Comparison of ENCODE assay signal across 5 cellular contexts in the genomic region with DNA sequence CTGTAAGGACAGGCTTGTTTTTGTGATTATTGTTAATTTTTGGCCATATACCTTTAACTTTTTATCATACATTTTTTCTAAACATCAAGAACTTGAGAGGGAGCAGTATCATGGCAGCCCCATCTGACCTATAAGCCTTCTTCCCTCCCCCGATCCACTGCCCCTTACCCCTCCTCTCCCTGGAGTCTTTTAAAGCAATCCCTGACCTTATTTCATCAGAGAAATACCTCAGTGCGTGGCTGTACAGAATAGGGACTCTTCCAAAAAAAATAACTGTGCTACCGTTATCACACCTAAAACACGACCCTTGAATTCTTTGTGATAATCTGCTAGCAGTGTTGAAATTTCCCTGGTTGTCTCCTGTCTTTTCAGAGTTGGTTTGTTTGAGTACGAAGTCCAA.
A peak's percentile ranks its signal among the peaks of the same experiment; 100 is the strongest.
DNase-seq lines count a peak whose midpoint lies in the region; ATAC-seq, FAIRE-seq and TF ChIP-seq lines count a peak whose summit lies in the region.
"Not testable (repeated sequence)": the region's sequence is repeated elsewhere in the genome, so short reads cannot be mapped to it uniquely, and the experiment has no call there.

No MANE protein-coding gene starts in this region.

- not testable (repeated sequence) for H3K27ac ChIP-seq in A549; K562 (ENCODE audit: extremely low read depth, low read depth, low read length); HepG2 (ENCODE audit: extremely low read length, insufficient read depth, low read length); right lobe of liver

- intact Hi-C loops in K562 (cut with micrococcal nuclease); HepG2 (cut with micrococcal nuclease; ENCODE audit: unreplicated experiment); right lobe of liver (cut with DNase I): not testable (repeated sequence)

- H3K27me3 ChIP-seq in K562 (ENCODE audit: control insufficient read depth in 2 of 2, insufficient read depth in 2 of 2, low read length in 2 of 2); HepG2 (ENCODE audit: control insufficient read depth in 1 of 2, insufficient read depth in 2 of 2, low read length in 2 of 2); right lobe of liver: not testable (repeated sequence)

- H3K36me3 ChIP-seq in K562 (ENCODE audit: control insufficient read depth, insufficient read depth, low read length); HepG2 (replicated peaks in 1 of 2; ENCODE audit: control insufficient read depth in 1 of 2, insufficient read depth in 2 of 2, low read length in 2 of 2); right lobe of liver: not testable (repeated sequence)

- not testable (repeated sequence) for H3K4me3 ChIP-seq in A549; K562; HepG2 (replicated peaks in 1 of 3; ENCODE audit: insufficient read depth in 1 of 3, low read depth in 2 of 3, low read length in 3 of 3); right lobe of liver

- TF ChIP-seq RAD21 in A549 (conservative IDR thresholded peaks at IDR 0.05 in 1 of 2, IDR thresholded peaks at IDR 0.05 in 1 of 2); K562 (CRISPR knock-in tag; conservative IDR thresholded peaks at IDR 0.05 in 1 of 2, IDR thresholded peaks at IDR 0.05 in 1 of 2); HepG2 (CRISPR knock-in tag; IDR thresholded peaks at IDR 0.05): not testable (repeated sequence)

- FAIRE-seq in A549 (lab: Jason Lieb, UNC); K562 (lab: Jason Lieb, UNC); HepG2 (lab: Jason Lieb, UNC): not testable (repeated sequence)

- peak; percentile 12 to 56; a peak in 4 of 6 replicates for ATAC-seq in A549
- ATAC-seq in K562, result peak; percentile 51; the same call in 2 of the 3 replicates
- ATAC-seq in left lobe of liver, result peak; percentile 52
- ATAC-seq in HepG2, result peak; percentile 80
- ATAC-seq in right lobe of liver, result peak; percentile 51 to 75 (median 66)

- H3K9ac ChIP-seq in K562 (ENCODE audit: insufficient read depth in 1 of 2, low read depth in 2 of 2, low read length in 2 of 2); HepG2 (ENCODE audit: insufficient read depth, low read depth, low read length): not testable (repeated sequence)

- TF ChIP-seq CTCF in A549 (IDR thresholded peaks at IDR 0.05); K562 (IDR thresholded peaks at IDR 0.05 in 2 of 3, conservative IDR thresholded peaks at IDR 0.05 in 1 of 3; ENCODE audit: insufficient read depth in 2 of 3, low read depth in 1 of 3, low read length in 3 of 3); HepG2 (CRISPR knock-in tag; IDR thresholded peaks at IDR 0.05); right lobe of liver (IDR thresholded peaks at IDR 0.05): not testable (repeated sequence)

- CTCF ChIA-PET in A549 (lab: Yijun Ruan, JAX); K562 (lab: Yijun Ruan, JAX; ENCODE audit: low intra/inter-chr PET ratio); HepG2 (lab: Yijun Ruan, JAX; ENCODE audit: low intra/inter-chr PET ratio, low total read pairs): not testable (repeated sequence)

- not testable (repeated sequence) for H4K20me1 ChIP-seq in K562 (replicated peaks; ENCODE audit: control insufficient read depth, insufficient read depth, low read length); HepG2 (ENCODE audit: insufficient read depth, low read length)

- not testable (repeated sequence) for H3K9me3 ChIP-seq in A549; K562 (replicated peaks; ENCODE audit: control insufficient read depth, insufficient read depth, low read depth, low read length); HepG2 (ENCODE audit: low read length); right lobe of liver

- not testable (repeated sequence) for H3K9me1 ChIP-seq in K562 (ENCODE audit: control insufficient read depth, insufficient read depth, low read length)

- not testable (repeated sequence) for H3K4me2 ChIP-seq in A549; K562 (ENCODE audit: insufficient read depth, low read length); HepG2 (ENCODE audit: low read depth, low read length)

- in situ Hi-C loops in K562 (cut with MboI); HepG2 (cut with HindIII; ENCODE audit: extremely low pct_ligation_motif_present, low pct_unique_long_range_greater_than_20kb): not testable (repeated sequence)

- H3K4me1 ChIP-seq in A549; K562 (replicated peaks in 1 of 2; ENCODE audit: control insufficient read depth in 2 of 2, insufficient read depth in 2 of 2, low read length in 2 of 2); HepG2 (ENCODE audit: insufficient read depth, low read length); right lobe of liver: not testable (repeated sequence)

- POLR2A ChIA-PET in A549 (lab: Yijun Ruan, JAX); K562 (lab: Yijun Ruan, JAX); HepG2 (lab: Yijun Ruan, JAX): not testable (repeated sequence)

- not testable (repeated sequence) for TF ChIP-seq EP300 in A549 (IDR thresholded peaks at IDR 0.05); K562 (IDR thresholded peaks at IDR 0.05; ENCODE audit: low read length); HepG2 (IDR thresholded peaks at IDR 0.05; ENCODE audit: low read depth in 2 of 2, low read length in 2 of 2); HepG2 (CRISPR knock-in tag; IDR thresholded peaks at IDR 0.05; ENCODE audit: borderline replicate concordance)

- not testable (repeated sequence) for H2AFZ ChIP-seq in K562 (ENCODE audit: low read depth, low read length); HepG2 (ENCODE audit: low read length)

- no CpG with 5 or more reads among the region's 5 CpGs for WGBS in A549 (ENCODE audit: missing lambda C conversion rate)
- no CpG with 5 or more reads among the region's 5 CpGs for WGBS in K562 (ENCODE audit: insufficient coverage, low coverage, missing lambda C conversion rate)
- WGBS in HepG2 (ENCODE audit: low lambda C conversion rate), result no CpG with 5 or more reads among the region's 5 CpGs
- no CpG with 5 or more reads among the region's 5 CpGs for WGBS in right lobe of liver (ENCODE audit: insufficient coverage, low coverage, low lambda C conversion rate, missing lambda C conversion rate)

- not testable (repeated sequence) for TF ChIP-seq POLR2A in A549 (IDR thresholded peaks at IDR 0.05; ENCODE audit: low read length); K562 (conservative IDR thresholded peaks at IDR 0.05); HepG2 (IDR thresholded peaks at IDR 0.05; ENCODE audit: insufficient read depth in 1 of 2, low read depth in 2 of 2, low read length in 2 of 2); right lobe of liver (IDR thresholded peaks at IDR 0.05)

- DNase-seq in A549 (ENCODE audit: low read depth in 1 of 2, low spot score in 1 of 2); K562 (ENCODE audit: extremely low read depth in 1 of 4, low spot score in 3 of 4); left lobe of liver (ENCODE audit: low spot score); HepG2 (ENCODE audit: low spot score); right lobe of liver: not testable (repeated sequence)

- H3K79me2 ChIP-seq in K562 (ENCODE audit: control insufficient read depth, insufficient read depth, low read length); HepG2 (ENCODE audit: insufficient read depth, low read length): not testable (repeated sequence)

- not testable (repeated sequence) for BruUV-seq in K562 (replicated peaks; lab: Mats Ljungman, UMichigan); HepG2 (replicated peaks; lab: Mats Ljungman, UMichigan)
